In the genomic region with DNA sequence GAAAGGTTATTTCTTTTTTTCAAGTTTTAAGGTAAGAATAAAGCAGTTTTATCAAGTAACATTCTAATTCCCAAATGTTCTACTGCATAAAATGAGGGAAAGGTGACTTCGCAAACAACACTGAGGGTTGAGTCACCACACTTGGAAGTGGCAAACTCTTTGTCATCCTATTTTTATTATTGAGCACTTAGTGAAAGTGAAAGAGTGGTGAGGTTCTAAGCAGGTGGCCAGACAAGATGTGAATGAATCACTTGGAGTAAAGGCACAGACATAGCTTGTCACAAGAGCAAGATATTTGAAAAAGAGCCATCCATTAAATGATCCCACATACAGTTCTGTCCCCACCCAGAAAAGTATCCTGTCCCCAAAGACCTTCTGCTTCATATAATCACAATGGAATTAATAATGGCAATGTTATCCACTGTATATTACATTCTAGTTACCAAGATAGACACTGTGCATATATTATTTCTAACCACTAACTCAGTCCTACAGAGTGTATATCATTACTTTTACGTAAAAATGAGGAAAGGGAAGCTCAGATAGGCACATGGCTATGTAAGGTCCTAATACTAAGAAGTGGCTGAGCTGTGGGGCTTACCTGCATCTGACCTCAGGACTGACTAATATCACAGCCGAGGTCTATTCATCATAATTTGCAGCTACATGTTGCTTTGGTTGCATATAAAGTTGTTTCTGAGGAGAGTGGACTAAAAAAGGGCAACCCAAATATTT, we compare ENCODE assay signal across 2 cellular contexts.
TF ChIP-seq lines count a peak whose summit lies in the region.

No MANE protein-coding gene starts in this region.

TF ChIP-seq in GM12878, 131 proteins besides CTCF, POLR2A, EP300 and RAD21 (continued from another document):
- TF ChIP-seq IKZF2 (IDR thresholded peaks at IDR 0.05) (peak; percentile 14 to 20; a peak in 2 of 4 replicates), BMI1 (IDR thresholded peaks at IDR 0.05; ENCODE audit: borderline replicate concordance) (no peak), JUNB (IDR thresholded peaks at IDR 0.05) (peak; percentile 37), GABPA (IDR thresholded peaks at IDR 0.05; ENCODE audit: low read depth) (0 out of 2 replicates have a peak, but pooled peaks have one; percentile 7), RUNX3 (IDR thresholded peaks at IDR 0.05; ENCODE audit: low read length) (peak; percentile 34; the same call in 1 of the 2 replicates), TCF12 (IDR thresholded peaks at IDR 0.05; ENCODE audit: low read depth, low read length) (0 out of 2 replicates have a peak, but pooled peaks have one; percentile 53), IKZF1 (conservative IDR thresholded peaks at IDR 0.05) (no peak), NFIC (IDR thresholded peaks at IDR 0.05; ENCODE audit: low read depth, low read length) (peak; percentile 49; the same call in 1 of the 2 replicates), KDM1A (IDR thresholded peaks at IDR 0.05; ENCODE audit: borderline replicate concordance) (no peak), YY1 (IDR thresholded peaks at IDR 0.05; ENCODE audit: low read depth, low read length) (no peak)

TF ChIP-seq in HepG2, 621 proteins besides CTCF, POLR2A, EP300 and RAD21 (continued from another document):
- TF ChIP-seq, protein P1, sequence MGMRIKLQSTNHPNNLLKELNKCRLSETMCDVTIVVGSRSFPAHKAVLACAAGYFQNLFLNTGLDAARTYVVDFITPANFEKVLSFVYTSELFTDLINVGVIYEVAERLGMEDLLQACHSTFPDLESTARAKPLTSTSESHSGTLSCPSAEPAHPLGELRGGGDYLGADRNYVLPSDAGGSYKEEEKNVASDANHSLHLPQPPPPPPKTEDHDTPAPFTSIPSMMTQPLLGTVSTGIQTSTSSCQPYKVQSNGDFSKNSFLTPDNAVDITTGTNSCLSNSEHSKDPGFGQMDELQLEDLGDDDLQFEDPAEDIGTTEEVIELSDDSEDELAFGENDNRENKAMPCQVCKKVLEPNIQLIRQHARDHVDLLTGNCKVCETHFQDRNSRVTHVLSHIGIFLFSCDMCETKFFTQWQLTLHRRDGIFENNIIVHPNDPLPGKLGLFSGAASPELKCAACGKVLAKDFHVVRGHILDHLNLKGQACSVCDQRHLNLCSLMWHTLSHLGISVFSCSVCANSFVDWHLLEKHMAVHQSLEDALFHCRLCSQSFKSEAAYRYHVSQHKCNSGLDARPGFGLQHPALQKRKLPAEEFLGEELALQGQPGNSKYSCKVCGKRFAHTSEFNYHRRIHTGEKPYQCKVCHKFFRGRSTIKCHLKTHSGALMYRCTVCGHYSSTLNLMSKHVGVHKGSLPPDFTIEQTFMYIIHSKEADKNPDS (CRISPR knock-in tag; IDR thresholded peaks at IDR 0.05): no peak
- TF ChIP-seq, protein P2, sequence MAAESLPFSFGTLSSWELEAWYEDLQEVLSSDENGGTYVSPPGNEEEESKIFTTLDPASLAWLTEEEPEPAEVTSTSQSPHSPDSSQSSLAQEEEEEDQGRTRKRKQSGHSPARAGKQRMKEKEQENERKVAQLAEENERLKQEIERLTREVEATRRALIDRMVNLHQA (CRISPR knock-in tag; IDR thresholded peaks at IDR 0.05): no peak
- no peak for TF ChIP-seq ZFP1 (CRISPR knock-in tag; IDR thresholded peaks at IDR 0.05)
- no peak for TF ChIP-seq MYNN (CRISPR knock-in tag; IDR thresholded peaks at IDR 0.05; ENCODE audit: low read depth)
- no peak for TF ChIP-seq WIZ (CRISPR knock-in tag; IDR thresholded peaks at IDR 0.05)
- TF ChIP-seq HES4 (CRISPR knock-in tag; IDR thresholded peaks at IDR 0.05; ENCODE audit: borderline replicate concordance): no peak
- TF ChIP-seq ZNF569 (CRISPR knock-in tag; IDR thresholded peaks at IDR 0.05; ENCODE audit: borderline replicate concordance): no peak
- TF ChIP-seq ZNF788 (CRISPR knock-in tag; IDR thresholded peaks at IDR 0.05; ENCODE audit: borderline replicate concordance): no peak
- TF ChIP-seq, protein P3, sequence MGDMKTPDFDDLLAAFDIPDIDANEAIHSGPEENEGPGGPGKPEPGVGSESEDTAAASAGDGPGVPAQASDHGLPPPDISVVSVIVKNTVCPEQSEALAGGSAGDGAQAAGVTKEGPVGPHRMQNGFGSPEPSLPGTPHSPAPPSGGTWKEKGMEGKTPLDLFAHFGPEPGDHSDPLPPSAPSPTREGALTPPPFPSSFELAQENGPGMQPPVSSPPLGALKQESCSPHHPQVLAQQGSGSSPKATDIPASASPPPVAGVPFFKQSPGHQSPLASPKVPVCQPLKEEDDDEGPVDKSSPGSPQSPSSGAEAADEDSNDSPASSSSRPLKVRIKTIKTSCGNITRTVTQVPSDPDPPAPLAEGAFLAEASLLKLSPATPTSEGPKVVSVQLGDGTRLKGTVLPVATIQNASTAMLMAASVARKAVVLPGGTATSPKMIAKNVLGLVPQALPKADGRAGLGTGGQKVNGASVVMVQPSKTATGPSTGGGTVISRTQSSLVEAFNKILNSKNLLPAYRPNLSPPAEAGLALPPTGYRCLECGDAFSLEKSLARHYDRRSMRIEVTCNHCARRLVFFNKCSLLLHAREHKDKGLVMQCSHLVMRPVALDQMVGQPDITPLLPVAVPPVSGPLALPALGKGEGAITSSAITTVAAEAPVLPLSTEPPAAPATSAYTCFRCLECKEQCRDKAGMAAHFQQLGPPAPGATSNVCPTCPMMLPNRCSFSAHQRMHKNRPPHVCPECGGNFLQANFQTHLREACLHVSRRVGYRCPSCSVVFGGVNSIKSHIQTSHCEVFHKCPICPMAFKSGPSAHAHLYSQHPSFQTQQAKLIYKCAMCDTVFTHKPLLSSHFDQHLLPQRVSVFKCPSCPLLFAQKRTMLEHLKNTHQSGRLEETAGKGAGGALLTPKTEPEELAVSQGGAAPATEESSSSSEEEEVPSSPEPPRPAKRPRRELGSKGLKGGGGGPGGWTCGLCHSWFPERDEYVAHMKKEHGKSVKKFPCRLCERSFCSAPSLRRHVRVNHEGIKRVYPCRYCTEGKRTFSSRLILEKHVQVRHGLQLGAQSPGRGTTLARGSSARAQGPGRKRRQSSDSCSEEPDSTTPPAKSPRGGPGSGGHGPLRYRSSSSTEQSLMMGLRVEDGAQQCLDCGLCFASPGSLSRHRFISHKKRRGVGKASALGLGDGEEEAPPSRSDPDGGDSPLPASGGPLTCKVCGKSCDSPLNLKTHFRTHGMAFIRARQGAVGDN (CRISPR knock-in tag; IDR thresholded peaks at IDR 0.05): no peak
- TF ChIP-seq JDP2 (CRISPR knock-in tag; IDR thresholded peaks at IDR 0.05; ENCODE audit: borderline replicate concordance): no peak
- TF ChIP-seq, protein P4, sequence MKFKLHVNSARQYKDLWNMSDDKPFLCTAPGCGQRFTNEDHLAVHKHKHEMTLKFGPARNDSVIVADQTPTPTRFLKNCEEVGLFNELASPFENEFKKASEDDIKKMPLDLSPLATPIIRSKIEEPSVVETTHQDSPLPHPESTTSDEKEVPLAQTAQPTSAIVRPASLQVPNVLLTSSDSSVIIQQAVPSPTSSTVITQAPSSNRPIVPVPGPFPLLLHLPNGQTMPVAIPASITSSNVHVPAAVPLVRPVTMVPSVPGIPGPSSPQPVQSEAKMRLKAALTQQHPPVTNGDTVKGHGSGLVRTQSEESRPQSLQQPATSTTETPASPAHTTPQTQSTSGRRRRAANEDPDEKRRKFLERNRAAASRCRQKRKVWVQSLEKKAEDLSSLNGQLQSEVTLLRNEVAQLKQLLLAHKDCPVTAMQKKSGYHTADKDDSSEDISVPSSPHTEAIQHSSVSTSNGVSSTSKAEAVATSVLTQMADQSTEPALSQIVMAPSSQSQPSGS (CRISPR knock-in tag; IDR thresholded peaks at IDR 0.05): no peak
- TF ChIP-seq, protein P5, sequence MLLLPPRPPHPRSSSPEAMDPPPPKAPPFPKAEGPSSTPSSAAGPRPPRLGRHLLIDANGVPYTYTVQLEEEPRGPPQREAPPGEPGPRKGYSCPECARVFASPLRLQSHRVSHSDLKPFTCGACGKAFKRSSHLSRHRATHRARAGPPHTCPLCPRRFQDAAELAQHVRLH (CRISPR knock-in tag; IDR thresholded peaks at IDR 0.05; ENCODE audit: borderline replicate concordance, low read depth): no peak
- TF ChIP-seq ZBTB7A (CRISPR knock-in tag; IDR thresholded peaks at IDR 0.05): no peak
- TF ChIP-seq TAF15 (IDR thresholded peaks at IDR 0.05; ENCODE audit: low read depth, low read length, poor library complexity, severe bottlenecking): no peak
- TF ChIP-seq ZNF225 (CRISPR knock-in tag; IDR thresholded peaks at IDR 0.05): no peak
- TF ChIP-seq GATAD2A (CRISPR knock-in tag; IDR thresholded peaks at IDR 0.05): no peak
- TF ChIP-seq SNRNP70 (IDR thresholded peaks at IDR 0.05; ENCODE audit: low read depth, low read length): no peak
- no peak for TF ChIP-seq ZNF432 (CRISPR knock-in tag; IDR thresholded peaks at IDR 0.05; ENCODE audit: borderline replicate concordance)
